Comparison of ENCODE assay signal across 8 cellular contexts in the genomic region with DNA sequence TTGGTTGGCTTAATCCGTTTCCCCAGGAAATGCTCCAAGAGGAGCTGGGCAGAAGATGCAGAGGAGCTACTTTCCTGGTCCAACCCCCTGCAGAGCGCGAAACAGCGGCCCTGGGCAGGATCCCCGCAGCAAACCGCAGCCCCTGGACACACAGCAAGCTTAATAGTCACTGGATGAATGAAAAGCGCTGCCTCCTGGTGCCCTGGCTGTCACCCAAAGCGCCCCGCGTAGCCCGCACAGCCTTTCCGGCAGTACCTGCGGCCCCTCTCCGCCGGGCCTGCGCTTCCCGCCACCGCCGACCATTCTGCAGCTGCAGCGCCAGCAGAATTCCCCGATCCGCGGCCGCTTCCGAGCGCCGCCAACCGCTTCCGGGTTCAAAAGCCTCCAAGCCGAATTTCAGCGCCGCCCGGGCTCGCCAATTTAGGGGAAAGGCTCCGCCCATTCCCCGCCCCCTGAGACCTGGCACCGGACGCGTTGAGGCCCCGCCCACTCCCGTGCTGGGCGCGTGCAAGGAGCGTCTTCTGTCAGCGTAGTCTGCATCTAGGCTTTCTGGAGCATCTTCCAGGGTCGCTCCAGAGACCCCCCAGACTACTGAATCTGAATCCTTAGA. TPM values are rescaled to one million over a fixed set of nuclear protein-coding genes. Genes with fewer than 3 reads are reported as not detected.
A peak's percentile ranks its signal among the peaks of the same experiment; 100 is the strongest.
DNase-seq lines count a peak whose midpoint lies in the region; ATAC-seq and TF ChIP-seq lines count a peak whose summit lies in the region.

A gene (minus strand): TSS at position 370 of the 610 bp plus-strand sequence. CDS start 67 bp downstream, at position 303.

- peak within 1 kb of the TSS; percentile 97 for H2AFZ ChIP-seq in GM23248

- in situ Hi-C loops in GM23248 (cut with MboI), result no loop called here

- H4K20me1 ChIP-seq in DOHH2 (ENCODE audit: control insufficient read depth, insufficient read depth, low read depth, low read length), result no peaks in the 10 kb centered on the region
- H4K20me1 ChIP-seq in GM23248 (ENCODE audit: insufficient read depth), result no peaks in the 10 kb centered on the region

- H3K36me3 Mint-ChIP-seq in activated T-helper 17 cell treated with anti-CD3 and anti-CD28 coated beads, Interleukin-2, amount 50 U/mL, for 72 hours (ENCODE audit: low read depth), result peaks cover 11% of the 10 kb centered on the region
- peaks cover 0 to 3% (median 0%) of the 10 kb centered on the region in 5 donors for H3K36me3 Mint-ChIP-seq in naive thymus-derived CD4-positive, alpha-beta T cell

- H3K79me2 ChIP-seq in DOHH2 (ENCODE audit: control insufficient read depth, low read length), result peaks cover 18% of the 10 kb centered on the region
- H3K79me2 ChIP-seq in GM23248 (ENCODE audit: insufficient read depth), result peaks cover 38% of the 10 kb centered on the region

- 1% methylated on average over 25 to 46 of the region's 46 CpGs for WGBS in GM23248 (ENCODE audit: low coverage in 1 of 2, low lambda C conversion rate in 2 of 2, missing lambda C conversion rate in 2 of 2), 2 experiments

- no peaks in the 10 kb centered on the region for H3K9me3 Mint-ChIP-seq in activated T-helper 17 cell treated with anti-CD3 and anti-CD28 coated beads, Interleukin-2, amount 50 U/mL, for 72 hours
- H3K9me3 Mint-ChIP-seq in naive thymus-derived CD4-positive, alpha-beta T cell, result peaks cover 0 to 2% (median 0%) of the 10 kb centered on the region in 11 donors

- no peaks in the 10 kb centered on the region for H3K36me3 ChIP-seq in DOHH2 (ENCODE audit: control insufficient read depth, low read length)
- 0 out of 2 replicates have a peak, but pooled peaks cover under 1% of the 10 kb centered on the region for H3K36me3 ChIP-seq in GM23248 (ENCODE audit: low read depth)
- H3K36me3 ChIP-seq in naive thymus-derived CD4-positive, alpha-beta T cell (ENCODE audit: control insufficient read depth in 2 of 3, insufficient read depth in 3 of 3, low read length in 3 of 3), result peaks cover 0 to 8% (median 0%) of the 10 kb centered on the region in 3 experiments

- DNase-seq in GM23248, result peak; percentile 95
- peak; percentile 89 to 90 for DNase-seq in Kasumi-1 (lab: John Stamatoyannopoulos, UW)
- DNase-seq in RPMI7951 (ENCODE audit: low read depth), result peak; percentile 84
- peak; percentile 82 for DNase-seq in fibroblast of gingiva (ENCODE audit: low read depth)
- DNase-seq in naive thymus-derived CD4-positive, alpha-beta T cell, result peak; percentile 84 to 93 (median 89)
- peak; percentile 80 to 91 (median 89) for DNase-seq in stimulated activated naive CD4-positive, alpha-beta T cell (lab: John Stamatoyannopoulos, UW)

- intact Hi-C loops in naive thymus-derived CD4-positive, alpha-beta T cell (cut with micrococcal nuclease), result loop anchor here (1.0 to 5.0 kb wide), 8 partner anchors 97 to 1440 kb away; a partner anchor contains a TSS

- peak within 1 kb of the TSS; percentile 91 for H3K27ac Mint-ChIP-seq in activated T-helper 17 cell treated with anti-CD3 and anti-CD28 coated beads, Interleukin-2, amount 50 U/mL, for 72 hours
- H3K27ac Mint-ChIP-seq in naive thymus-derived CD4-positive, alpha-beta T cell, result peak within 1 kb of the TSS; percentile 52 to 81 (median 71)

- H3K9me2 ChIP-seq in DOHH2 (replicated peaks; ENCODE audit: control insufficient read depth, low read length), result no peaks in the 10 kb centered on the region
- H3K9me2 ChIP-seq in GM23248 (ENCODE audit: insufficient read depth), result no peaks in the 10 kb centered on the region

- H3K9ac ChIP-seq in GM23248, result peak within 1 kb of the TSS; percentile 79

- H3K4me3 Mint-ChIP-seq in activated T-helper 17 cell treated with anti-CD3 and anti-CD28 coated beads, Interleukin-2, amount 50 U/mL, for 72 hours, result peak within 1 kb of the TSS; percentile 96
- H3K4me3 Mint-ChIP-seq in naive thymus-derived CD4-positive, alpha-beta T cell, result peak within 1 kb of the TSS; percentile 82 to 92 (median 88)

- CTCF ChIA-PET in naive thymus-derived CD4-positive, alpha-beta T cell (lab: Charles Lee), result no interaction called here

- no peaks in the 10 kb centered on the region for H3K27me3 Mint-ChIP-seq in activated T-helper 17 cell treated with anti-CD3 and anti-CD28 coated beads, Interleukin-2, amount 50 U/mL, for 72 hours
- peaks cover 0 to 22% (median 0%) of the 10 kb centered on the region in 5 donors for H3K27me3 Mint-ChIP-seq in naive thymus-derived CD4-positive, alpha-beta T cell

- H3K27ac ChIP-seq in DOHH2 (ENCODE audit: low read depth, low read length) (no peak within 1 kb of the TSS), GM23248 (peak within 1 kb of the TSS; percentile 19)
- peak within 1 kb of the TSS; percentile 66 for H3K27ac ChIP-seq in naive thymus-derived CD4-positive, alpha-beta T cell (ENCODE audit: low read depth, low read length)

- peaks cover 2% of the 10 kb centered on the region; the same call in 1 of the 2 replicates for H3K27me3 ChIP-seq in DOHH2 (ENCODE audit: control insufficient read depth, low read length)
- H3K27me3 ChIP-seq in GM23248 (replicated peaks; ENCODE audit: insufficient read depth), result no peaks in the 10 kb centered on the region
- no peaks in the 10 kb centered on the region for H3K27me3 ChIP-seq in naive thymus-derived CD4-positive, alpha-beta T cell (ENCODE audit: control insufficient read depth in 2 of 2, insufficient read depth in 2 of 2, low read length in 2 of 2)

- POLR2A ChIA-PET in naive thymus-derived CD4-positive, alpha-beta T cell (lab: Charles Lee), result interaction anchor here (0.8 kb wide), 1 partner anchor 145 kb away, joined by 3 read pairs; a partner anchor contains a TSS

- peaks cover 16% of the 10 kb centered on the region for H3K4me1 Mint-ChIP-seq in activated T-helper 17 cell treated with anti-CD3 and anti-CD28 coated beads, Interleukin-2, amount 50 U/mL, for 72 hours
- peaks cover 19 to 38% (median 30%) of the 10 kb centered on the region in 7 donors for H3K4me1 Mint-ChIP-seq in naive thymus-derived CD4-positive, alpha-beta T cell

- peaks cover 5% of the 10 kb centered on the region; the same call in 1 of the 2 replicates for H3F3A ChIP-seq in DOHH2 (ENCODE audit: control insufficient read depth, insufficient read depth)
- H3F3A ChIP-seq in GM23248 (ENCODE audit: insufficient read depth), result peaks cover 22% of the 10 kb centered on the region

- peaks cover 19% of the 10 kb centered on the region for H3K4me1 ChIP-seq in DOHH2 (ENCODE audit: control insufficient read depth, low read length)
- H3K4me1 ChIP-seq in GM23248 (ENCODE audit: insufficient read depth), result peaks cover 12% of the 10 kb centered on the region
- peaks cover 0 to 7% of the 10 kb centered on the region in 2 donors for H3K4me1 ChIP-seq in naive thymus-derived CD4-positive, alpha-beta T cell (ENCODE audit: control insufficient read depth in 2 of 2, insufficient read depth in 2 of 2, low read length in 2 of 2)

- ATAC-seq in activated T-helper 17 cell treated with anti-CD3 and anti-CD28 coated beads, Interleukin-2, amount 50 U/mL, for 72 hours (replicated peaks), result peak; percentile 92
- peak; percentile 98 for ATAC-seq in naive thymus-derived CD4-positive, alpha-beta T cell

- H3K4me2 ChIP-seq in DOHH2 (ENCODE audit: low read length), result peak within 1 kb of the TSS; percentile 79
- H3K4me2 ChIP-seq in GM23248 (ENCODE audit: unreplicated experiment), result peak within 1 kb of the TSS; percentile 89

- H3K4me3 ChIP-seq in DOHH2 (ENCODE audit: low read length) (peak within 1 kb of the TSS; percentile 86), GM23248 (peak within 1 kb of the TSS; percentile 90)
- peak within 1 kb of the TSS; percentile 83 for H3K4me3 ChIP-seq in naive thymus-derived CD4-positive, alpha-beta T cell (ENCODE audit: low read length)

- H3K9me3 ChIP-seq in DOHH2 (ENCODE audit: control insufficient read depth, insufficient read depth, low read length) (no peaks in the 10 kb centered on the region), GM23248 (ENCODE audit: low read depth) (no peaks in the 10 kb centered on the region)
- no peaks in the 10 kb centered on the region for H3K9me3 ChIP-seq in naive thymus-derived CD4-positive, alpha-beta T cell (ENCODE audit: control insufficient read depth in 2 of 3, low read length in 3 of 3)

- no peak for TF ChIP-seq CTCF in DOHH2 (IDR thresholded peaks at IDR 0.05; ENCODE audit: low read depth, low read length, poor library complexity, severe bottlenecking)

RNA-seq across cellular contexts. Expression of the gene that starts here (rescaled TPM):
- 21.8 and 40.5 TPM in 2 replicates for total RNA-seq in GM23248 (2014; rRNA removed; shearing (Covaris generic))
- 44.4 and 54.1 TPM in 2 replicates for polyA plus RNA-seq in GM23248 (2016; fragmentation: Nextera tagmentation; extraction: Ambion mirVana)
- total RNA-seq in RPMI7951 (2014; rRNA removed; shearing (Covaris generic)), result 38.1 and 53.2 TPM in 2 replicates
- total RNA-seq in activated T-helper 17 cell treated with anti-CD3 and anti-CD28 coated beads, Interleukin-2, amount 50 U/mL, for 72 hours, result 10 to 100 TPM; 19.0 to 27.0 TPM
- 10 to 100 TPM in 4 of 5 experiments, 1 to 10 TPM in 1; 9.9 to 23.5 (median 13.8) TPM for total RNA-seq in naive thymus-derived CD4-positive, alpha-beta T cell
- 10 to 100 TPM; 21.0 to 41.6 TPM for polyA plus RNA-seq in naive thymus-derived CD4-positive, alpha-beta T cell
